ENCODE assay signal across 15 cellular contexts in genomic region chr14:23326491-23327332, GRCh38. TPM values are rescaled to one million over a fixed set of nuclear protein-coding genes. Genes with fewer than 3 reads are reported as not detected.
DNase-seq lines count a peak whose midpoint lies in the region; ATAC-seq and TF ChIP-seq lines count a peak whose summit lies in the region.
"Had no signal": no experiment of that assay in that cellular context is flagged by ENCODE, and none has a peak within 500 bp of the region (broad histone marks: within the 10 kb centered on the region; RNA-seq: fewer than 3 reads in every experiment).

No MANE protein-coding gene starts in this region.

- no peaks in the 10 kb centered on the region for H3K9me3 Mint-ChIP-seq in nephron progenitor cell
- H3K9me3 Mint-ChIP-seq: H9, memory B cell had no signal

- no peak overlapping the region for H3K4me2 ChIP-seq in SK-N-SH

- no peak overlapping the region for H2AFZ ChIP-seq in SK-N-SH (ENCODE audit: low read depth)

- H3K27me3 ChIP-seq in SK-N-SH (ENCODE audit: insufficient read depth) = no peaks in the 10 kb centered on the region
- H3K27me3 ChIP-seq: esophagus muscularis mucosa had no signal

- H3K36me3 ChIP-seq in SK-N-SH (replicated peaks in 1 of 2; ENCODE audit: control insufficient read depth in 1 of 2, insufficient read depth in 2 of 2, low read length in 1 of 2) = peaks cover 33 to 34% of the 10 kb centered on the region in 2 experiments

- H4K20me1 ChIP-seq in SK-N-SH (ENCODE audit: insufficient read depth) = no peaks in the 10 kb centered on the region

- H3K27ac ChIP-seq in SK-N-SH (ENCODE audit: low read depth in 2 of 2, low read length in 1 of 2) = 0 out of 4 replicates have a peak overlapping the region, but pooled peaks of 1 of the 2 experiments have one; percentile 10
- H3K27ac ChIP-seq: esophagus muscularis mucosa, VCaP had no signal

- H3K9me2 ChIP-seq in SK-N-SH = no peaks in the 10 kb centered on the region

- H3F3A ChIP-seq in SK-N-SH (replicated peaks; ENCODE audit: insufficient read depth) = peaks cover 27% of the 10 kb centered on the region

- TF ChIP-seq CTCF in SK-N-SH (IDR thresholded peaks at IDR 0.05) (no peak), nephron progenitor cell (IDR thresholded peaks at IDR 0.05) (no peak)

- peak overlapping the region; percentile 86 for H3K27ac Mint-ChIP-seq in nephron progenitor cell
- H3K27ac Mint-ChIP-seq: memory B cell had no signal

- WGBS in SK-N-SH (ENCODE audit: low lambda C conversion rate) = 92% methylated on average over 13 of the region's 13 CpGs

- no peak overlapping the region for H3K9ac ChIP-seq in SK-N-SH

- TF ChIP-seq RAD21 in SK-N-SH (IDR thresholded peaks at IDR 0.05; ENCODE audit: low read length) = no peak

- H3K4me3 Mint-ChIP-seq in nephron progenitor cell = no peak overlapping the region
- H3K4me3 Mint-ChIP-seq: H9, memory B cell had no signal

- H3K4me1 ChIP-seq in SK-N-SH (ENCODE audit: control insufficient read depth in 1 of 2, insufficient read depth in 2 of 2, low read depth in 1 of 2, low read length in 1 of 2) = peaks cover 8 to 9% of the 10 kb centered on the region in 2 experiments; a peak in 3 of 4 replicates

- no peak for ATAC-seq in HG03342 (IDR thresholded peaks at IDR 0.05; ENCODE audit: unreplicated experiment)

- POLR2A ChIA-PET in SK-N-SH (lab: Yijun Ruan, JAX) = interaction anchor here (0.6 to 2.1 kb wide), 6 partner anchors 20 to 497 kb away, joined by 3 to 8 read pairs (median 5); partner anchors contain the start of gene SLC22A17

- peak; percentile 57 for DNase-seq in activated CD8-positive, alpha-beta memory T cell treated with anti-CD3 and anti-CD28 coated beads for 24 hours
- no peak for DNase-seq in activated CD8-positive, alpha-beta memory T cell treated with anti-CD3 and anti-CD28 coated beads, Interleukin-2, amount 50 U/mL, for 48 hours
- DNase-seq in SK-N-SH (no peak), nephron progenitor cell (no peak), T1000 (lab: John Stamatoyannopoulos, UW) (no peak)
- DNase-seq: activated gamma-delta T cell treated with Interleukin-2 at 50 U/mL for 16 hours, H9, MV-4-11, NCI-H2029 treated with DMSO at 0.1 percent for 48 hours, NCI-H526 treated with DMSO at 0.1 percent for 48 hours, SW 1271 had no signal

- TF ChIP-seq EP300 in SK-N-SH (IDR thresholded peaks at IDR 0.05; ENCODE audit: borderline replicate concordance in 1 of 2, low read depth in 1 of 2, low read length in 1 of 2) = no peak

- CTCF ChIA-PET in SK-N-SH (lab: Yijun Ruan, JAX) = interaction anchor here (0.6 to 13.2 kb wide), 27 partner anchors 9 to 236 kb away, joined by 3 to 179 read pairs (median 4); partner anchors contain the start of genes BCL2L2, CMTM5 and SLC22A17

- H3K9me3 ChIP-seq in SK-N-SH = no peaks in the 10 kb centered on the region
- H3K9me3 ChIP-seq: esophagus muscularis mucosa had no signal

- peaks cover 35% of the 10 kb centered on the region for H3K36me3 Mint-ChIP-seq in nephron progenitor cell (ENCODE audit: low read depth)

- H3K4me1 Mint-ChIP-seq in nephron progenitor cell = peaks cover 39% of the 10 kb centered on the region

- no peak overlapping the region for H3K4me3 ChIP-seq in SK-N-SH (ENCODE audit: low read depth in 2 of 2, low read length in 1 of 2)
- H3K4me3 ChIP-seq: esophagus muscularis mucosa had no signal

- H3K79me2 ChIP-seq in SK-N-SH (ENCODE audit: insufficient read depth) = peaks cover 34% of the 10 kb centered on the region

- H3K27me3 Mint-ChIP-seq in nephron progenitor cell (ENCODE audit: low read depth, poor library complexity) = peaks cover 7% of the 10 kb centered on the region
- H3K27me3 Mint-ChIP-seq: memory B cell had no signal

TF ChIP-seq in SK-N-SH, 30 proteins besides CTCF, POLR2A, EP300 and RAD21:
- TF ChIP-seq POLR2AphosphoS5 (IDR thresholded peaks at IDR 0.05; ENCODE audit: low read depth, low read length) (peak; percentile 45), GATA2 (CRISPR knock-in tag; IDR thresholded peaks at IDR 0.05) (no peak), RFX5 (IDR thresholded peaks at IDR 0.05; ENCODE audit: low read length) (no peak)

RNA-seq across cellular contexts. Expression of gene PABPN1, which starts 5.5 kb away (rescaled TPM):
- 266 and 444 TPM in 2 replicates for polyA plus RNA-seq in SK-N-SH (2012; rRNA removed)
- polyA plus RNA-seq in SK-N-SH (2012; cell fraction: cytosol; rRNA removed) = 167 and 172 TPM in 2 replicates
- 987 and 2,028 TPM in 2 replicates for polyA plus RNA-seq in SK-N-SH (2012; cell fraction: nucleus; rRNA removed)

RNA-seq across cellular contexts. Expression of gene BCL2L2, which starts 20.1 kb away (rescaled TPM):
- 30.6 and 49.4 TPM in 2 replicates for polyA plus RNA-seq in SK-N-SH (2012; rRNA removed)
- polyA plus RNA-seq in SK-N-SH (2012; cell fraction: cytosol; rRNA removed) = 27.9 and 35.0 TPM in 2 replicates
- polyA plus RNA-seq in SK-N-SH (2012; cell fraction: nucleus; rRNA removed) = 84.6 and 96.8 TPM in 2 replicates

RNA-seq across cellular contexts. Expression of gene PPP1R3E, which starts 24.1 kb away (rescaled TPM):
- polyA plus RNA-seq in SK-N-SH (2012; rRNA removed) = 6.6 and 7.4 TPM in 2 replicates
- 3.5 and 3.7 TPM in 2 replicates for polyA plus RNA-seq in SK-N-SH (2012; cell fraction: cytosol; rRNA removed)
- polyA plus RNA-seq in SK-N-SH (2012; cell fraction: nucleus; rRNA removed) = 42.7 and 51.8 TPM in 2 replicates

RNA-seq across cellular contexts. Expression of gene SLC22A17, which starts 26.0 kb away (rescaled TPM):
- 20.6 and 27.2 TPM in 2 replicates for polyA plus RNA-seq in SK-N-SH (2012; rRNA removed)
- polyA plus RNA-seq in SK-N-SH (2012; cell fraction: cytosol; rRNA removed) = 6.7 and 12.0 TPM in 2 replicates
- 94.2 and 116 TPM in 2 replicates for polyA plus RNA-seq in SK-N-SH (2012; cell fraction: nucleus; rRNA removed)

RNA-seq across cellular contexts. Expression of gene EFS, which starts 38.3 kb away (rescaled TPM):
- 2.6 and 4.4 TPM in 2 replicates for polyA plus RNA-seq in SK-N-SH (2012; rRNA removed)
- polyA plus RNA-seq in SK-N-SH (2012; cell fraction: cytosol; rRNA removed) = 1.8 and 3.4 TPM in 2 replicates
- polyA plus RNA-seq in SK-N-SH (2012; cell fraction: nucleus; rRNA removed) = 9.6 and 13.4 TPM in 2 replicates
